In genomic region chr11:7605544-7605943, GRCh38 we compare ENCODE assay signal across 1 cellular context.
TF ChIP-seq lines count a peak whose summit lies in the region.

No MANE protein-coding gene starts in this region.

TF ChIP-seq in K562, 482 proteins besides CTCF, POLR2A, EP300 and RAD21 (continued from another document):
- TF ChIP-seq ZBTB49 (CRISPR knock-in tag; IDR thresholded peaks at IDR 0.05; ENCODE audit: borderline replicate concordance) = no peak
- TF ChIP-seq SRSF7 (optimal IDR thresholded peaks at IDR 0.05; ENCODE audit: low read depth, low read length) = no peak
- TF ChIP-seq TEAD1 (CRISPR knock-in tag; IDR thresholded peaks at IDR 0.05) = peak in 1 of 2 experiments; percentile 53; a peak in 1 of 4 replicates
- TF ChIP-seq CTBP1 (IDR thresholded peaks at IDR 0.05; ENCODE audit: borderline replicate concordance) = peak; percentile 28; the same call in 1 of the 2 replicates
- TF ChIP-seq BACH1 (tag; IDR thresholded peaks at IDR 0.05) = 0 out of 2 replicates have a peak, but pooled peaks have one; percentile 21
- no peak for TF ChIP-seq ZNF3 (CRISPR knock-in tag; IDR thresholded peaks at IDR 0.05)
- peak; percentile 90 for TF ChIP-seq ZNF766 (CRISPR knock-in tag; conservative IDR thresholded peaks at IDR 0.05)
- TF ChIP-seq TEAD4 (IDR thresholded peaks at IDR 0.05; ENCODE audit: low read length) = peak; percentile 55; the same call in 1 of the 2 replicates
- no peak for TF ChIP-seq TEAD4 (CRISPR knock-in tag; IDR thresholded peaks at IDR 0.05; ENCODE audit: borderline replicate concordance)
- TF ChIP-seq TBL1XR1 (IDR thresholded peaks at IDR 0.05; ENCODE audit: low read length in 2 of 2) = no peak
- no peak for TF ChIP-seq ZNF584 (CRISPR knock-in tag; IDR thresholded peaks at IDR 0.05; ENCODE audit: low read depth)
- TF ChIP-seq NFATC3 (IDR thresholded peaks at IDR 0.05) = no peak
- TF ChIP-seq NCOR1 (IDR thresholded peaks at IDR 0.05) = 0 out of 2 replicates have a peak, but pooled peaks have one; percentile 21
- TF ChIP-seq SOX6 (IDR thresholded peaks at IDR 0.05) = peak; percentile 98
- no peak for TF ChIP-seq TFAM (CRISPR knock-in tag; conservative IDR thresholded peaks at IDR 0.05)
- TF ChIP-seq TCF3 (CRISPR knock-in tag; IDR thresholded peaks at IDR 0.05) = peak; percentile 72
- peak; percentile 72; the same call in 1 of the 2 replicates for TF ChIP-seq ZEB2 (IDR thresholded peaks at IDR 0.05)
- TF ChIP-seq HMBOX1 (IDR thresholded peaks at IDR 0.05) = peak; percentile 80
- TF ChIP-seq CREB3L1 (IDR thresholded peaks at IDR 0.05; ENCODE audit: borderline replicate concordance, low read depth) = no peak
- TF ChIP-seq FOSL1 (tag; conservative IDR thresholded peaks at IDR 0.05) = peak; percentile 94
- TF ChIP-seq MITF (IDR thresholded peaks at IDR 0.05) = no peak
- no peak for TF ChIP-seq ZNF12 (CRISPR knock-in tag; IDR thresholded peaks at IDR 0.05)
- no peak for TF ChIP-seq SMARCA5 (IDR thresholded peaks at IDR 0.05)
- no peak for TF ChIP-seq POLR2AphosphoS5 (IDR thresholded peaks at IDR 0.05; ENCODE audit: control insufficient read depth, insufficient read depth, low read depth, low read length)
- TF ChIP-seq MAFF (IDR thresholded peaks at IDR 0.05; ENCODE audit: low read length) = no peak
- TF ChIP-seq ZNF695 (CRISPR knock-in tag; IDR thresholded peaks at IDR 0.05) = no peak
- peak; percentile 68; the same call in 1 of the 2 replicates for TF ChIP-seq ARID1B (IDR thresholded peaks at IDR 0.05)
- TF ChIP-seq JUN (IDR thresholded peaks at IDR 0.05; ENCODE audit: borderline replicate concordance, low read depth, low read length) = peak; percentile 31; the same call in 1 of the 2 replicates
- TF ChIP-seq JUN (CRISPR knock-in tag; IDR thresholded peaks at IDR 0.05; ENCODE audit: borderline replicate concordance) = no peak
- TF ChIP-seq POLR2G (IDR thresholded peaks at IDR 0.05; ENCODE audit: low read depth, low read length) = no peak
- TF ChIP-seq HNRNPH1 (optimal IDR thresholded peaks at IDR 0.05; ENCODE audit: low read depth, low read length) = no peak
- no peak for TF ChIP-seq ZNF644 (tag; IDR thresholded peaks at IDR 0.05; ENCODE audit: low read depth)
- peak; percentile 65 for TF ChIP-seq CBFA2T3 (IDR thresholded peaks at IDR 0.05)
- TF ChIP-seq RCOR1 (IDR thresholded peaks at IDR 0.05; ENCODE audit: borderline replicate concordance in 1 of 2, low read depth in 2 of 2, low read length in 2 of 2) = peak in 1 of 2 experiments; percentile 65; a peak in 1 of 4 replicates
- TF ChIP-seq BHLHE40 (IDR thresholded peaks at IDR 0.05; ENCODE audit: low read length) = 0 out of 2 replicates have a peak, but pooled peaks have one; percentile 26
- 0 out of 2 replicates have a peak, but pooled peaks have one; percentile 22 for TF ChIP-seq DPF2 (IDR thresholded peaks at IDR 0.05)
- no peak for TF ChIP-seq KLF13 (tag; IDR thresholded peaks at IDR 0.05; ENCODE audit: borderline replicate concordance, low read depth)
